Comparison of ENCODE assay signal across 8 cellular contexts in the genomic region with DNA sequence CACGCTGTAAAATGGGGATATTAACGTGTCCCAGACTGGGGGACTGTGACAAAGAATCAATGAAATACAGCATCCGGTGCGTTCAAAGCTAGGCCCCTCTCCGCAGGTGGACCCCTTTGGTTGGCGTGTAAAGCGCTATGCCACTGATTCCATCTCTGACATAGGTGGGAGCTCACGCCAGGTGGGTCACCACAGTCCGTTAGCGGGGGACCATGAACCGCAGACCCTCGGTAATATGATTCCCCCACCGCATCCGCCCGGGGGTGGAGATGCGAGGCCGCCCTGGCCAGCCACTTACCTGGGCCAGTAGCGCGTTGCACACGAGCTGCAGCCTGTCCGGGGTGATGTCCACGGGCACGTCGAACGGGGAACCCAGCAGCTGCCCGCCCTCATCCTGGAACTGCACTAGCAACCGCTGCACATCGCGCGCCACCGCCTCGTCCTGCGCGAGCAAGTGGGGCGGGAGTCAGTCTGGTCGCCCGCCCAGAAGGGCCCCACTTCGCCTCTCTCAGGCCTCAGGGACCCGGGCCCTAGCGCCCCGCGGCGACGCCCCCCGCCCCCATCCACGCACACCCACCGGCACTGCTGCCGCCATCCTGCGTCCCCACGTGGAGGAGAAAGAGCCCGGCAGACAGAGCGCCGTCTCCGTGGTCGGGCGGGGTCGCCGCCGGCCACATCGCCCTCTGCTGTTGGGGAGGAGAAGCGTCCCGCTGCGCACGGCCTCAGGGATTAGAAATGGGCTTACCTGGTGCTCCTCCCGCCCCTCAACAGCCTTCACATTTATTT. TPM values are rescaled to one million over a fixed set of nuclear protein-coding genes. Genes with fewer than 3 reads are reported as not detected.
DNase-seq lines count a peak whose midpoint lies in the region; ATAC-seq and TF ChIP-seq lines count a peak whose summit lies in the region.

A gene (minus strand): TSS at position 623 of the 786 bp plus-strand sequence. CDS start 28 bp downstream, at position 595.

- H3K9me3 ChIP-seq in liver (ENCODE audit: control insufficient read depth in 4 of 4, low read length in 3 of 4): no peaks in the 10 kb centered on the region

- peaks cover 0 to 27% (median 17%) of the 10 kb centered on the region in 4 donors for H3K36me3 ChIP-seq in liver (ENCODE audit: control insufficient read depth in 4 of 4, insufficient read depth in 3 of 4, low read depth in 1 of 4, low read length in 3 of 4)

- DNase-seq in AG09319 (ENCODE audit: extremely low read depth, low read depth): peak; percentile 38
- DNase-seq in NCI-H526 (lab: John Stamatoyannopoulos, UW): peak; percentile 63 to 85
- peak; percentile 86 for DNase-seq in activated CD4-positive, alpha-beta T cell treated with anti-CD3 and anti-CD28 coated beads, Interleukin-2, amount 50 U/mL, for 24 hours (ENCODE audit: low read depth in 1 of 2, low spot score in 1 of 2)
- peak; percentile 56 to 85 for DNase-seq in dermis microvascular lymphatic vessel endothelial cell (ENCODE audit: low read depth in 2 of 2)
- peak; percentile 90 to 95 for DNase-seq in stimulated activated CD4-positive, alpha-beta T cell treated with anti-CD3 and anti-CD28 coated beads, Interleukin-2, amount 100 ng/mL, for 48 hours

- H3K27me3 ChIP-seq in liver (ENCODE audit: control insufficient read depth in 4 of 4, insufficient read depth in 4 of 4, low read length in 3 of 4): no peaks in the 10 kb centered on the region

- H3K9ac ChIP-seq in liver (ENCODE audit: low read depth in 1 of 2, low read length in 2 of 2): peak within 1 kb of the TSS; percentile 65 to 78

- H3K27ac ChIP-seq in liver (ENCODE audit: low read depth in 1 of 2, low read length in 2 of 2): peak within 1 kb of the TSS in 1 of 2 donors; percentile 43

- H3K4me1 ChIP-seq in liver (ENCODE audit: control insufficient read depth in 4 of 4, insufficient read depth in 4 of 4, low read length in 3 of 4): peaks cover 0 to 10% (median 8%) of the 10 kb centered on the region in 4 donors

- under 1% methylated on average over 65 of the region's 65 CpGs for WGBS in liver

- H3K4me3 ChIP-seq in liver (ENCODE audit: low read depth in 1 of 3, low read length in 3 of 3): peak within 1 kb of the TSS; percentile 72 to 90 (median 80)

- ATAC-seq in GM19025 (IDR thresholded peaks at IDR 0.05; ENCODE audit: low read depth, unreplicated experiment): peak; percentile 71
- ATAC-seq in HG03432 (IDR thresholded peaks at IDR 0.05; ENCODE audit: unreplicated experiment): peak; percentile 89

- TF ChIP-seq RAD21 in liver (IDR thresholded peaks at IDR 0.05): peak; percentile 64 to 75

- TF ChIP-seq CTCF in AG09319 (IDR thresholded peaks at IDR 0.05; ENCODE audit: low read depth, low read length) (peak; percentile 91), liver (IDR thresholded peaks at IDR 0.05; ENCODE audit: low read depth, low read length, missing input control) (peak; percentile 91)

TF ChIP-seq in liver, 16 proteins besides CTCF, POLR2A, EP300 and RAD21:
- TF ChIP-seq JUND (IDR thresholded peaks at IDR 0.05) (no peak), FOXA2 (IDR thresholded peaks at IDR 0.05) (no peak), HNF4G (IDR thresholded peaks at IDR 0.05) (no peak), FOXA1 (IDR thresholded peaks at IDR 0.05) (no peak), EGR1 (IDR thresholded peaks at IDR 0.05; ENCODE audit: low read depth in 2 of 2) (no peak), YY1 (IDR thresholded peaks at IDR 0.05) (peak; percentile 90), HNF4A (conservative IDR thresholded peaks at IDR 0.05) (no peak), RXRA (IDR thresholded peaks at IDR 0.05) (peak in 1 of 2 donors; percentile 18), GABPA (IDR thresholded peaks at IDR 0.05 in 1 of 2, conservative IDR thresholded peaks at IDR 0.05 in 1 of 2) (peak in 1 of 2 donors; percentile 59), TAF1 (conservative IDR thresholded peaks at IDR 0.05) (no peak), SP1 (IDR thresholded peaks at IDR 0.05) (no peak), NR2F2 (IDR thresholded peaks at IDR 0.05) (no peak)
- TF ChIP-seq, protein P1, sequence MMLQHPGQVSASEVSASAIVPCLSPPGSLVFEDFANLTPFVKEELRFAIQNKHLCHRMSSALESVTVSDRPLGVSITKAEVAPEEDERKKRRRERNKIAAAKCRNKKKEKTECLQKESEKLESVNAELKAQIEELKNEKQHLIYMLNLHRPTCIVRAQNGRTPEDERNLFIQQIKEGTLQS (IDR thresholded peaks at IDR 0.05): no peak
- TF ChIP-seq, protein P2, sequence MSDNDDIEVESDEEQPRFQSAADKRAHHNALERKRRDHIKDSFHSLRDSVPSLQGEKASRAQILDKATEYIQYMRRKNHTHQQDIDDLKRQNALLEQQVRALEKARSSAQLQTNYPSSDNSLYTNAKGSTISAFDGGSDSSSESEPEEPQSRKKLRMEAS (IDR thresholded peaks at IDR 0.05): peak; percentile 65
- TF ChIP-seq, protein P3, sequence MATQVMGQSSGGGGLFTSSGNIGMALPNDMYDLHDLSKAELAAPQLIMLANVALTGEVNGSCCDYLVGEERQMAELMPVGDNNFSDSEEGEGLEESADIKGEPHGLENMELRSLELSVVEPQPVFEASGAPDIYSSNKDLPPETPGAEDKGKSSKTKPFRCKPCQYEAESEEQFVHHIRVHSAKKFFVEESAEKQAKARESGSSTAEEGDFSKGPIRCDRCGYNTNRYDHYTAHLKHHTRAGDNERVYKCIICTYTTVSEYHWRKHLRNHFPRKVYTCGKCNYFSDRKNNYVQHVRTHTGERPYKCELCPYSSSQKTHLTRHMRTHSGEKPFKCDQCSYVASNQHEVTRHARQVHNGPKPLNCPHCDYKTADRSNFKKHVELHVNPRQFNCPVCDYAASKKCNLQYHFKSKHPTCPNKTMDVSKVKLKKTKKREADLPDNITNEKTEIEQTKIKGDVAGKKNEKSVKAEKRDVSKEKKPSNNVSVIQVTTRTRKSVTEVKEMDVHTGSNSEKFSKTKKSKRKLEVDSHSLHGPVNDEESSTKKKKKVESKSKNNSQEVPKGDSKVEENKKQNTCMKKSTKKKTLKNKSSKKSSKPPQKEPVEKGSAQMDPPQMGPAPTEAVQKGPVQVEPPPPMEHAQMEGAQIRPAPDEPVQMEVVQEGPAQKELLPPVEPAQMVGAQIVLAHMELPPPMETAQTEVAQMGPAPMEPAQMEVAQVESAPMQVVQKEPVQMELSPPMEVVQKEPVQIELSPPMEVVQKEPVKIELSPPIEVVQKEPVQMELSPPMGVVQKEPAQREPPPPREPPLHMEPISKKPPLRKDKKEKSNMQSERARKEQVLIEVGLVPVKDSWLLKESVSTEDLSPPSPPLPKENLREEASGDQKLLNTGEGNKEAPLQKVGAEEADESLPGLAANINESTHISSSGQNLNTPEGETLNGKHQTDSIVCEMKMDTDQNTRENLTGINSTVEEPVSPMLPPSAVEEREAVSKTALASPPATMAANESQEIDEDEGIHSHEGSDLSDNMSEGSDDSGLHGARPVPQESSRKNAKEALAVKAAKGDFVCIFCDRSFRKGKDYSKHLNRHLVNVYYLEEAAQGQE (IDR thresholded peaks at IDR 0.05): no peak
- TF ChIP-seq, protein P4, sequence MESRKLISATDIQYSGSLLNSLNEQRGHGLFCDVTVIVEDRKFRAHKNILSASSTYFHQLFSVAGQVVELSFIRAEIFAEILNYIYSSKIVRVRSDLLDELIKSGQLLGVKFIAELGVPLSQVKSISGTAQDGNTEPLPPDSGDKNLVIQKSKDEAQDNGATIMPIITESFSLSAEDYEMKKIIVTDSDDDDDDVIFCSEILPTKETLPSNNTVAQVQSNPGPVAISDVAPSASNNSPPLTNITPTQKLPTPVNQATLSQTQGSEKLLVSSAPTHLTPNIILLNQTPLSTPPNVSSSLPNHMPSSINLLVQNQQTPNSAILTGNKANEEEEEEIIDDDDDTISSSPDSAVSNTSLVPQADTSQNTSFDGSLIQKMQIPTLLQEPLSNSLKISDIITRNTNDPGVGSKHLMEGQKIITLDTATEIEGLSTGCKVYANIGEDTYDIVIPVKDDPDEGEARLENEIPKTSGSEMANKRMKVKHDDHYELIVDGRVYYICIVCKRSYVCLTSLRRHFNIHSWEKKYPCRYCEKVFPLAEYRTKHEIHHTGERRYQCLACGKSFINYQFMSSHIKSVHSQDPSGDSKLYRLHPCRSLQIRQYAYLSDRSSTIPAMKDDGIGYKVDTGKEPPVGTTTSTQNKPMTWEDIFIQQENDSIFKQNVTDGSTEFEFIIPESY (IDR thresholded peaks at IDR 0.05): no peak

RNA-seq across cellular contexts. Expression of the gene that starts here (rescaled TPM):
- 15.0 and 17.4 TPM in 2 replicates for total RNA-seq in dermis microvascular lymphatic vessel endothelial cell
- total RNA-seq in liver: 1 to 10 TPM; 5.6 to 7.7 TPM
- polyA plus RNA-seq in liver: 1 to 10 TPM; 2.1 to 6.1 TPM

Comparison
In these comparisons a context has a peak if more than half of its experiments do, and no peak if none do; other contexts are left out.
1. DNase-seq: peak in every context shown above with its lines; median percentile 92 in stimulated activated CD4-positive, alpha-beta T cell treated with anti-CD3 and anti-CD28 coated beads, Interleukin-2, amount 100 ng/mL, for 48 hours; 86 in activated CD4-positive, alpha-beta T cell treated with anti-CD3 and anti-CD28 coated beads, Interleukin-2, amount 50 U/mL, for 24 hours; 74 in NCI-H526; 70 in dermis microvascular lymphatic vessel endothelial cell; 38 in AG09319.